Comparison of ENCODE assay signal across 9 cellular contexts in genomic region chr2:207394812-207395534, GRCh38.
A peak's percentile ranks its signal among the peaks of the same experiment; 100 is the strongest.
DNase-seq lines count a peak whose midpoint lies in the region; ATAC-seq and TF ChIP-seq lines count a peak whose summit lies in the region.
"Had no signal": no experiment of that assay in that cellular context is flagged by ENCODE, and none has a peak within 500 bp of the region (broad histone marks: within the 10 kb centered on the region; RNA-seq: fewer than 3 reads in every experiment).

No MANE protein-coding gene starts in this region.

- H2AFZ ChIP-seq in OCI-LY7 (ENCODE audit: low read length): no peak overlapping the region

- H3K9me2 ChIP-seq in OCI-LY7 (ENCODE audit: insufficient read depth, low read length): no peaks in the 10 kb centered on the region

- DNase-seq in AG09309 (ENCODE audit: low read depth) (peak; percentile 98), HFFc6 (peak; percentile 98), myocyte (ENCODE audit: low read depth) (peak; percentile 61), DMS53 (lab: John Stamatoyannopoulos, UW) (no peak), DMS153 treated with DMSO at 0.1 percent for 48 hours (lab: John Stamatoyannopoulos, UW; ENCODE audit: unreplicated experiment) (no peak), OCI-LY7 (ENCODE audit: low spot score) (no peak)
- DNase-seq: effector memory CD4-positive, alpha-beta T cell had no signal

- H3K27ac ChIP-seq in OCI-LY7 (ENCODE audit: low read depth, low read length, poor library complexity, severe bottlenecking): no peak overlapping the region

- no peaks in the 10 kb centered on the region; the same call in 1 of the 2 replicates for H3K27me3 Mint-ChIP-seq in HFFc6 (ENCODE audit: insufficient read depth)
- H3K27me3 Mint-ChIP-seq in activated T-helper 17 cell treated with anti-CD3 and anti-CD28 coated beads, Interleukin-2, amount 50 U/mL, for 72 hours: peaks cover 4% of the 10 kb centered on the region

- BruUV-seq in OCI-LY7 (replicated peaks; lab: Mats Ljungman, UMichigan): no TSS peak

- peaks cover 16% of the 10 kb centered on the region for H3K36me3 Mint-ChIP-seq in HFFc6 (ENCODE audit: low read depth)
- H3K36me3 Mint-ChIP-seq in activated T-helper 17 cell treated with anti-CD3 and anti-CD28 coated beads, Interleukin-2, amount 50 U/mL, for 72 hours (ENCODE audit: low read depth): no peaks in the 10 kb centered on the region

- POLR2A ChIA-PET in OCI-LY7 (lab: Charles Lee): interaction anchor here (0.5 kb wide), 1 partner anchor 60 kb away, joined by 7 read pairs; no protein-coding TSS in a partner anchor

- H3K4me1 ChIP-seq in OCI-LY7 (ENCODE audit: insufficient read depth, low read length, poor library complexity, severe bottlenecking): no peaks in the 10 kb centered on the region

- H3K9me3 Mint-ChIP-seq in HFFc6: peaks cover 10% of the 10 kb centered on the region
- peaks cover 9% of the 10 kb centered on the region for H3K9me3 Mint-ChIP-seq in activated T-helper 17 cell treated with anti-CD3 and anti-CD28 coated beads, Interleukin-2, amount 50 U/mL, for 72 hours

- ATAC-seq in activated T-helper 17 cell treated with anti-CD3 and anti-CD28 coated beads, Interleukin-2, amount 50 U/mL, for 72 hours (replicated peaks): peak; percentile 97
- no peak for ATAC-seq in HG03097 (IDR thresholded peaks at IDR 0.05; ENCODE audit: low FRiP score, unreplicated experiment)

- H3K4me3 ChIP-seq in AG09309 (ENCODE audit: control insufficient read depth, low read depth, low read length): no peak overlapping the region
- H3K4me3 ChIP-seq in OCI-LY7 (ENCODE audit: low read depth, low read length, poor library complexity, severe bottlenecking): no peak overlapping the region

- TF ChIP-seq CTCF in AG09309 (IDR thresholded peaks at IDR 0.05; ENCODE audit: control insufficient read depth, insufficient read depth, low read depth, low read length, missing control alignments) (no peak), HFFc6 (IDR thresholded peaks at IDR 0.05) (no peak), OCI-LY7 (conservative IDR thresholded peaks at IDR 0.05; ENCODE audit: low read length) (no peak)

- CTCF ChIA-PET in OCI-LY7 (lab: Charles Lee; ENCODE audit: unreplicated experiment): no interaction called here

- H4K20me1 ChIP-seq in OCI-LY7 (ENCODE audit: insufficient read depth, low read length): no peaks in the 10 kb centered on the region

- H3K4me2 ChIP-seq in OCI-LY7 (ENCODE audit: low read length): no peak overlapping the region

- no peaks in the 10 kb centered on the region for H3K79me2 ChIP-seq in OCI-LY7 (ENCODE audit: insufficient read depth, low read depth, low read length)

- intact Hi-C loops in OCI-LY7 (cut with micrococcal nuclease; ENCODE audit: unreplicated experiment): no loop called here

- H3K4me1 Mint-ChIP-seq in HFFc6 (ENCODE audit: low read depth): peaks cover 59% of the 10 kb centered on the region
- H3K4me1 Mint-ChIP-seq in activated T-helper 17 cell treated with anti-CD3 and anti-CD28 coated beads, Interleukin-2, amount 50 U/mL, for 72 hours: peaks cover 19% of the 10 kb centered on the region

- peak overlapping the region; percentile 53 for H3K4me3 Mint-ChIP-seq in HFFc6
- peak overlapping the region; percentile 65 for H3K4me3 Mint-ChIP-seq in activated T-helper 17 cell treated with anti-CD3 and anti-CD28 coated beads, Interleukin-2, amount 50 U/mL, for 72 hours

- no peaks in the 10 kb centered on the region for H3K36me3 ChIP-seq in OCI-LY7 (ENCODE audit: insufficient read depth, low read length)

- peak overlapping the region; percentile 99 for H3K27ac Mint-ChIP-seq in HFFc6
- H3K27ac Mint-ChIP-seq in activated T-helper 17 cell treated with anti-CD3 and anti-CD28 coated beads, Interleukin-2, amount 50 U/mL, for 72 hours: peak overlapping the region; percentile 74

- H3K9me3 ChIP-seq in OCI-LY7 (ENCODE audit: low read length): no peaks in the 10 kb centered on the region

Comparison
In these comparisons a context has a peak if more than half of its experiments do, and no peak if none do; other contexts are left out.
1. DNase-seq: peak in AG09309 (single experiment), HFFc6 (single experiment) and myocyte (single experiment); none in DMS53 (single experiment), DMS153 treated with DMSO at 0.1 percent for 48 hours (single experiment) and OCI-LY7 (single experiment).